ENCODE assay signal across 8 cellular contexts in the genomic region with DNA sequence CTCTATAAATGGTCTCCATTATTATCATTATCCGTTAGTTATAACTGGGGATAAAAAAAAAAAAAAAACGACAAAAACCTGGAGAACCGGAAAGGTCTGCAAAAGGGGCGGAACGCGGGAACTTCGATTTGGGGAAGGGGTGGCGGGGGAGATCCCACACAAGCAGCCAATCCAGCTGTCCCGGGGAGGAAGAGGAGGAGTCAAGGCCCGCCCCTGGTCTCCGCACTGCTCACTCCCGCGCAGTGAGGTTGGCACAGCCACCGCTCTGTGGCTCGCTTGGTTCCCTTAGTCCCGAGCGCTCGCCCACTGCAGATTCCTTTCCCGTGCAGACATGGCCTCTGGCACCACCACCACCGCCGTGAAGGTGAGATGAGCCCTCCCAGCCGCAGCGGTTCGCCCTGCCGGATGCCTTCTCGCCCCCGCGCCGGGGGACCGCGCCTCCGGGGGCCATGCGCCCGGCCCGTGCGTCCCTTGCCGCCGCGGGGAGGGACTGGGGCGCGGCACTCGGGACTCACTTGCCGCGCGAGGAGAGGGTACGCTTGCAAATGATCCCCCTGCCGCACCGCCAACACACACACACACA. TPM values are rescaled to one million over a fixed set of nuclear protein-coding genes. Genes with fewer than 3 reads are reported as not detected.
DNase-seq lines count a peak whose midpoint lies in the region; ATAC-seq, FAIRE-seq and TF ChIP-seq lines count a peak whose summit lies in the region.

A gene (plus strand): TSS at position 219 of the 583 bp plus-strand sequence. CDS start 113 bp downstream, at position 332.

- no peaks in the 10 kb centered on the region for H3K36me3 ChIP-seq in body of pancreas (replicated peaks in 1 of 2; ENCODE audit: insufficient read depth in 1 of 2, low read depth in 2 of 2)
- H3K36me3 ChIP-seq in gastrocnemius medialis: no peaks in the 10 kb centered on the region

- H3K4me3 ChIP-seq in body of pancreas (peak within 1 kb of the TSS; percentile 83 to 86), iPS-11a (ENCODE audit: low read depth, low read length) (peak within 1 kb of the TSS; percentile 86), gastrocnemius medialis (peak within 1 kb of the TSS; percentile 66 to 83 (median 74))

- in situ Hi-C loops in GM13976 (cut with MboI; ENCODE audit: low sequenced_read_pairs, unreplicated experiment) (loop anchor here (10.0 to 25.0 kb wide), 3 partner anchors 235 to 660 kb away; no protein-coding TSS in a partner anchor), gastrocnemius medialis (cut with MboI; ENCODE audit: low sequenced_read_pairs in 4 of 4) (loop anchor here in 2 of 4 donors (25.0 kb wide), 2 partner anchors 210 to 310 kb away; a partner anchor contains a TSS)

- H3K27ac ChIP-seq in body of pancreas (peak within 1 kb of the TSS; percentile 77 to 91 (median 85)), gastrocnemius medialis (peak within 1 kb of the TSS; percentile 76 to 86 (median 78))

- H3K9me3 ChIP-seq in body of pancreas (no peaks in the 10 kb centered on the region), gastrocnemius medialis (no peaks in the 10 kb centered on the region)

- TF ChIP-seq POLR2A in body of pancreas (IDR thresholded peaks at IDR 0.05) (peak; percentile 89 to 96 (median 96)), gastrocnemius medialis (IDR thresholded peaks at IDR 0.05) (peak; percentile 69 to 77), H54 (IDR thresholded peaks at IDR 0.05; ENCODE audit: low read depth, low read length) (no peak)

- peaks cover 29% of the 10 kb centered on the region for H3K4me1 ChIP-seq in body of pancreas
- H3K4me1 ChIP-seq in gastrocnemius medialis: peaks cover 16 to 23% of the 10 kb centered on the region in 2 donors

- intact Hi-C loops in body of pancreas (cut with DNase I) (no loop called here), gastrocnemius medialis (cut with DNase I; ENCODE audit: low total_unique reads) (loop anchor here (2.0 to 10.0 kb wide), 2 partner anchors 58 to 468 kb away; a partner anchor contains a TSS)

- 0 to 1% methylated on average over 13 to 46 of the region's 48 CpGs for WGBS in body of pancreas, 2 donors

- FAIRE-seq in H54 (lab: Jason Lieb, UNC): no peak

- no peak for TF ChIP-seq CTCF in GM13976 (IDR thresholded peaks at IDR 0.05; ENCODE audit: borderline replicate concordance, control extremely low read depth, extremely low read depth, insufficient read depth, missing control alignments)
- no peak for TF ChIP-seq CTCF in body of pancreas (IDR thresholded peaks at IDR 0.05)
- TF ChIP-seq CTCF in gastrocnemius medialis (IDR thresholded peaks at IDR 0.05 in 4 of 5, conservative IDR thresholded peaks at IDR 0.05 in 1 of 5): no peak

- H3K27me3 ChIP-seq in body of pancreas (no peaks in the 10 kb centered on the region), gastrocnemius medialis (no peaks in the 10 kb centered on the region)

- ATAC-seq in HG02840 (IDR thresholded peaks at IDR 0.05; ENCODE audit: low FRiP score, unreplicated experiment) (peak; percentile 92), body of pancreas (peak; percentile 97), gastrocnemius medialis (peak; percentile 93)

- DNase-seq in GM13976 (ENCODE audit: low spot score) (peak; percentile 88), NCI-H146 treated with DMSO at 0.1 percent for 48 hours (lab: John Stamatoyannopoulos, UW; ENCODE audit: unreplicated experiment) (peak; percentile 92), T-helper 22 cell (ENCODE audit: low read depth) (peak; percentile 57), body of pancreas (peak; percentile 94 to 96 (median 94)), gastrocnemius medialis (peak; percentile 83 to 84), H54 (ENCODE audit: insufficient read length, low spot score) (no peak)

RNA-seq across cellular contexts. Expression of the gene that starts here (rescaled TPM):
- 10 to 100 TPM; 10.9 to 25.1 TPM for total RNA-seq in body of pancreas
- total RNA-seq in gastrocnemius medialis: 10 to 100 TPM in 2 of 4 donors, 1 to 10 TPM in 2; 6.2 to 11.0 (median 9.4) TPM
